ENCODE assay signal across 29 cellular contexts in genomic region chr2:28927469-28927868, GRCh38. TPM values are rescaled to one million over a fixed set of nuclear protein-coding genes. Genes with fewer than 3 reads are reported as not detected.
DNase-seq lines count a peak whose midpoint lies in the region; TF ChIP-seq lines count a peak whose summit lies in the region.
"Had no signal": no experiment of that assay in that cellular context is flagged by ENCODE, and none has a peak within 500 bp of the region (broad histone marks: within the 10 kb centered on the region; RNA-seq: fewer than 3 reads in every experiment).

No MANE protein-coding gene starts in this region.

- no peak overlapping the region for H2BK15ac ChIP-seq in mesenchymal stem cell (ENCODE audit: low read depth, poor library complexity, severe bottlenecking)

- peak overlapping the region; percentile 28 for H3K4me2 ChIP-seq in mammary epithelial cell (ENCODE audit: insufficient read depth, low read depth, low read length)
- H3K4me2 ChIP-seq in mesenchymal stem cell (ENCODE audit: low read length, poor library complexity, severe bottlenecking): no peak overlapping the region

- H2AK5ac ChIP-seq in mesenchymal stem cell (ENCODE audit: low read length, severe bottlenecking): peak overlapping the region; percentile 43

- no peak overlapping the region for H2BK5ac ChIP-seq in mesenchymal stem cell (ENCODE audit: low read depth, low read length, poor library complexity, severe bottlenecking)

- no peaks in the 10 kb centered on the region for H3K9me3 Mint-ChIP-seq in activated CD4-positive, alpha-beta memory T cell treated with anti-CD3 and anti-CD28 coated beads, Interleukin-2, amount 10 ng/mL, durations not matched to agents 7 days and 5 days
- H3K9me3 Mint-ChIP-seq in activated CD4-positive, alpha-beta memory T cell treated with anti-CD3 and anti-CD28 coated beads for 36 hours: no peaks in the 10 kb centered on the region
- H3K9me3 Mint-ChIP-seq in HFFc6: no peaks in the 10 kb centered on the region
- H3K9me3 Mint-ChIP-seq: CD14-positive monocyte; stimulated activated naive CD8-positive, alpha-beta T cell treated with anti-CD3 and anti-CD28 coated beads, Interleukin-15, amount 100 ng/mL, for 72 hours had no signal

- no peak overlapping the region for H3K23ac ChIP-seq in mesenchymal stem cell (ENCODE audit: low read length in 2 of 2)

- no peak overlapping the region for H3K4ac ChIP-seq in mesenchymal stem cell (ENCODE audit: low read depth in 1 of 2, low read length in 2 of 2)

- no peak for DNase-seq in activated CD4-positive, alpha-beta memory T cell treated with anti-CD3 and anti-CD28 coated beads, Interleukin-2, amount 10 ng/mL, durations not matched to agents 7 days and 5 days
- no peak for DNase-seq in activated CD4-positive, alpha-beta memory T cell treated with anti-CD3 and anti-CD28 coated beads for 36 hours
- DNase-seq in HFFc6 (no peak), mammary epithelial cell (no peak), mesenchymal stem cell (no peak), transverse colon (no peak), CD1c-positive myeloid dendritic cell (ENCODE audit: extremely low spot score) (no peak)
- DNase-seq in central memory CD4-positive, alpha-beta T cell: no peak
- DNase-seq: activated effector memory CD4-positive, alpha-beta T cell treated with anti-CD3 and anti-CD28 coated beads, Interleukin-2, amount 50 U/mL, for 16 hours; adrenal gland; brain microvascular endothelial cell; DMS79 treated with DMSO at 0.1 percent for 48 hours; GF-D8; glutamatergic neuron; left ventricle myocardium inferior; NCI-H1092; NCI-H1694; NCI-H446 treated with DMSO at 0.1 percent for 48 hours; NCI-H82; posterior cingulate gyrus; right cardiac atrium; spleen; stimulated activated CD4-positive, alpha-beta T cell treated with anti-CD3 and anti-CD28 coated beads, Interleukin-2, amount 100 ng/mL, for 24 hours; stimulated activated CD8-positive, alpha-beta memory T cell treated with anti-CD3 and anti-CD28 coated beads, Interleukin-4, amount 100 ng/mL, for 48 hours; stimulated activated naive CD8-positive, alpha-beta T cell treated with anti-CD3 and anti-CD28 coated beads, Interleukin-15, amount 100 ng/mL, for 72 hours; T1000; uterus had no signal

- intact Hi-C loops in activated CD4-positive, alpha-beta memory T cell treated with anti-CD3 and anti-CD28 coated beads for 36 hours (cut with micrococcal nuclease): no loop called here
- intact Hi-C loops in mammary epithelial cell (cut with micrococcal nuclease): no loop called here
- intact Hi-C loops in transverse colon (cut with DNase I; ENCODE audit: low total_unique reads): no loop called here

- H3K27ac ChIP-seq in mammary epithelial cell (ENCODE audit: insufficient read depth, low read depth, low read length) (peak overlapping the region; percentile 92), mesenchymal stem cell (ENCODE audit: low read length, poor library complexity, severe bottlenecking) (peak overlapping the region; percentile 68), transverse colon (no peak overlapping the region)
- H3K27ac ChIP-seq: adrenal gland, brain microvascular endothelial cell, left ventricle myocardium inferior, spleen, uterus had no signal

- no peak for TF ChIP-seq EP300 in transverse colon (IDR thresholded peaks at IDR 0.05; ENCODE audit: low read depth)

- CTCF ChIA-PET in activated CD4-positive, alpha-beta memory T cell treated with anti-CD3 and anti-CD28 coated beads, Interleukin-2, amount 10 ng/mL, durations not matched to agents 7 days and 5 days (lab: Charles Lee): interaction anchor here (1.8 kb wide), 1 partner anchor 31 kb away, joined by 5 read pairs; no protein-coding TSS in a partner anchor
- CTCF ChIA-PET in activated CD4-positive, alpha-beta memory T cell treated with anti-CD3 and anti-CD28 coated beads for 36 hours (lab: Charles Lee): no interaction called here
- CTCF ChIA-PET in mammary epithelial cell (lab: Charles Lee; ENCODE audit: low non-redundant PET): no interaction called here

- H4K8ac ChIP-seq in mesenchymal stem cell (ENCODE audit: low read length): no peak overlapping the region

- H3K27me3 ChIP-seq in mammary epithelial cell (ENCODE audit: insufficient read depth, low read length) (no peaks in the 10 kb centered on the region), mesenchymal stem cell (ENCODE audit: control insufficient read depth in 1 of 2, insufficient read depth in 1 of 2, low read length in 2 of 2) (no peaks in the 10 kb centered on the region), transverse colon (no peaks in the 10 kb centered on the region)
- H3K27me3 ChIP-seq: adrenal gland, brain microvascular endothelial cell, spleen, uterus had no signal

- POLR2A ChIA-PET in activated CD4-positive, alpha-beta memory T cell treated with anti-CD3 and anti-CD28 coated beads, Interleukin-2, amount 10 ng/mL, durations not matched to agents 7 days and 5 days (lab: Charles Lee): interaction anchor here (0.7 kb wide), 1 partner anchor 138 kb away, joined by 3 read pairs; no protein-coding TSS in a partner anchor
- POLR2A ChIA-PET in activated CD4-positive, alpha-beta memory T cell treated with anti-CD3 and anti-CD28 coated beads for 36 hours (lab: Charles Lee): no interaction called here

- peaks cover 78% of the 10 kb centered on the region for H3K79me2 ChIP-seq in mammary epithelial cell (ENCODE audit: insufficient read depth, low read length)

- peak overlapping the region; percentile 27 for H3K27ac Mint-ChIP-seq in activated CD4-positive, alpha-beta memory T cell treated with anti-CD3 and anti-CD28 coated beads, Interleukin-2, amount 10 ng/mL, durations not matched to agents 7 days and 5 days
- H3K27ac Mint-ChIP-seq in activated CD4-positive, alpha-beta memory T cell treated with anti-CD3 and anti-CD28 coated beads for 36 hours: no peak overlapping the region
- peak overlapping the region; percentile 67 for H3K27ac Mint-ChIP-seq in HFFc6

- H3K4me3 ChIP-seq in mammary epithelial cell (replicated peaks in 1 of 3; ENCODE audit: insufficient read depth in 1 of 3, low read depth in 2 of 3, low read length in 3 of 3): no peak overlapping the region
- H3K4me3 ChIP-seq in mesenchymal stem cell (ENCODE audit: insufficient read depth in 1 of 2, low read depth in 1 of 2, low read length in 2 of 2): no peak overlapping the region
- no peak overlapping the region for H3K4me3 ChIP-seq in transverse colon
- H3K4me3 ChIP-seq: adrenal gland, left ventricle myocardium inferior, spleen, uterus had no signal

- H3K9me3 ChIP-seq in mammary epithelial cell (replicated peaks; ENCODE audit: insufficient read depth, low read length) (no peaks in the 10 kb centered on the region), mesenchymal stem cell (ENCODE audit: control insufficient read depth, low read length) (no peaks in the 10 kb centered on the region), transverse colon (no peaks in the 10 kb centered on the region)
- H3K9me3 ChIP-seq: adrenal gland, left ventricle myocardium inferior, spleen, uterus had no signal

- H2AFZ ChIP-seq in mammary epithelial cell (ENCODE audit: low read depth, low read length): no peak overlapping the region
- no peak overlapping the region for H2AFZ ChIP-seq in mesenchymal stem cell (ENCODE audit: low read depth, low read length)

- no peak overlapping the region for H2BK120ac ChIP-seq in mesenchymal stem cell (ENCODE audit: low read depth, low read length)

- H3K4me1 ChIP-seq in mammary epithelial cell (ENCODE audit: insufficient read depth, low read length): peaks cover 25% of the 10 kb centered on the region
- H3K4me1 ChIP-seq in mesenchymal stem cell (ENCODE audit: control insufficient read depth, insufficient read depth, low read depth, low read length): peaks cover 10% of the 10 kb centered on the region
- no peaks in the 10 kb centered on the region for H3K4me1 ChIP-seq in transverse colon
- H3K4me1 ChIP-seq: adrenal gland, left ventricle myocardium inferior, spleen, uterus had no signal

- H3K36me3 ChIP-seq in mammary epithelial cell (ENCODE audit: insufficient read depth, low read length) (peaks cover 59% of the 10 kb centered on the region), mesenchymal stem cell (ENCODE audit: control insufficient read depth in 1 of 2, insufficient read depth in 2 of 2, low read depth in 1 of 2, low read length in 2 of 2) (peaks cover 14 to 99% of the 10 kb centered on the region in 2 experiments), transverse colon (peaks cover 0 to 60% (median 22%) of the 10 kb centered on the region in 4 donors)
- H3K36me3 ChIP-seq: uterus had no signal

- no peak overlapping the region for H3K18ac ChIP-seq in mesenchymal stem cell (ENCODE audit: low read depth in 1 of 2, low read length in 2 of 2)

- peaks cover 4% of the 10 kb centered on the region for H3K4me1 Mint-ChIP-seq in activated CD4-positive, alpha-beta memory T cell treated with anti-CD3 and anti-CD28 coated beads, Interleukin-2, amount 10 ng/mL, durations not matched to agents 7 days and 5 days
- no peaks in the 10 kb centered on the region for H3K4me1 Mint-ChIP-seq in activated CD4-positive, alpha-beta memory T cell treated with anti-CD3 and anti-CD28 coated beads for 36 hours (ENCODE audit: low read depth)
- peaks cover 44% of the 10 kb centered on the region for H3K4me1 Mint-ChIP-seq in HFFc6 (ENCODE audit: low read depth)
- H3K4me1 Mint-ChIP-seq: CD14-positive monocyte; stimulated activated naive CD8-positive, alpha-beta T cell treated with anti-CD3 and anti-CD28 coated beads, Interleukin-15, amount 100 ng/mL, for 72 hours had no signal

- no TSS peak for BruUV-seq in mammary epithelial cell (replicated peaks; lab: Mats Ljungman, UMichigan)

- in situ Hi-C loops in mammary epithelial cell (cut with MboI; ENCODE audit: low sequenced_read_pairs in 2 of 2): no loop called here
- in situ Hi-C loops in transverse colon (cut with MboI; ENCODE audit: low pct_ligation_motif_present in 1 of 4, low pct_unique_long_range_greater_than_20kb in 1 of 4, low sequenced_read_pairs in 3 of 4): no loop called here

- H2BK12ac ChIP-seq in mesenchymal stem cell (ENCODE audit: low read length in 2 of 2): no peak overlapping the region

- TF ChIP-seq CTCF in HFFc6 (IDR thresholded peaks at IDR 0.05) (no peak), mammary epithelial cell (conservative IDR thresholded peaks at IDR 0.05 in 1 of 2, IDR thresholded peaks at IDR 0.05 in 1 of 2; ENCODE audit: extremely low read depth in 1 of 2, insufficient read depth in 1 of 2, low read depth in 1 of 2, low read length in 2 of 2) (no peak), transverse colon (IDR thresholded peaks at IDR 0.05) (no peak)

- peaks cover 79% of the 10 kb centered on the region for H3K36me3 Mint-ChIP-seq in activated CD4-positive, alpha-beta memory T cell treated with anti-CD3 and anti-CD28 coated beads, Interleukin-2, amount 10 ng/mL, durations not matched to agents 7 days and 5 days (ENCODE audit: low read depth)
- peaks cover 71% of the 10 kb centered on the region for H3K36me3 Mint-ChIP-seq in activated CD4-positive, alpha-beta memory T cell treated with anti-CD3 and anti-CD28 coated beads for 36 hours
- H3K36me3 Mint-ChIP-seq in HFFc6 (ENCODE audit: low read depth): peaks cover 67% of the 10 kb centered on the region

- no peak for TF ChIP-seq POLR2A in transverse colon (IDR thresholded peaks at IDR 0.05)

- no peaks in the 10 kb centered on the region for H3K27me3 Mint-ChIP-seq in activated CD4-positive, alpha-beta memory T cell treated with anti-CD3 and anti-CD28 coated beads, Interleukin-2, amount 10 ng/mL, durations not matched to agents 7 days and 5 days
- H3K27me3 Mint-ChIP-seq in activated CD4-positive, alpha-beta memory T cell treated with anti-CD3 and anti-CD28 coated beads for 36 hours: no peaks in the 10 kb centered on the region
- H3K27me3 Mint-ChIP-seq in HFFc6 (ENCODE audit: insufficient read depth): no peaks in the 10 kb centered on the region; the same call in none of the 2 replicates
- H3K27me3 Mint-ChIP-seq: stimulated activated naive CD8-positive, alpha-beta T cell treated with anti-CD3 and anti-CD28 coated beads, Interleukin-15, amount 100 ng/mL, for 72 hours had no signal

- no peak overlapping the region for H3K4me3 Mint-ChIP-seq in activated CD4-positive, alpha-beta memory T cell treated with anti-CD3 and anti-CD28 coated beads, Interleukin-2, amount 10 ng/mL, durations not matched to agents 7 days and 5 days
- no peak overlapping the region for H3K4me3 Mint-ChIP-seq in activated CD4-positive, alpha-beta memory T cell treated with anti-CD3 and anti-CD28 coated beads for 36 hours
- H3K4me3 Mint-ChIP-seq in HFFc6: no peak overlapping the region
- H3K4me3 Mint-ChIP-seq: CD14-positive monocyte; stimulated activated naive CD8-positive, alpha-beta T cell treated with anti-CD3 and anti-CD28 coated beads, Interleukin-15, amount 100 ng/mL, for 72 hours had no signal

- WGBS in mammary epithelial cell (ENCODE audit: low coverage, missing lambda C conversion rate): 100% methylated on average over 2 of the region's 2 CpGs
- WGBS in mesenchymal stem cell: 97% methylated on average over 2 of the region's 2 CpGs
- 63 to 89% methylated on average over 1 to 2 of the region's 2 CpGs for WGBS in transverse colon (ENCODE audit: low coverage in 1 of 2), 2 donors

- H3K79me1 ChIP-seq in mesenchymal stem cell (replicated peaks; ENCODE audit: low read length, poor library complexity, severe bottlenecking): peaks cover 17% of the 10 kb centered on the region

- H4K91ac ChIP-seq in mesenchymal stem cell (ENCODE audit: low read length): no peak overlapping the region

- H3K14ac ChIP-seq in mesenchymal stem cell (ENCODE audit: low read length in 2 of 2): no peak overlapping the region

- peak overlapping the region; percentile 33 for H3K9ac ChIP-seq in mammary epithelial cell (ENCODE audit: insufficient read depth, low read length)
- H3K9ac ChIP-seq in mesenchymal stem cell (ENCODE audit: low read length): no peak overlapping the region

- dilution Hi-C loops in mammary epithelial cell (cut with HindIII; ENCODE audit: low sequenced_read_pairs): no loop called here

- no peaks in the 10 kb centered on the region for H4K20me1 ChIP-seq in mammary epithelial cell (ENCODE audit: insufficient read depth, low read length)

RNA-seq across cellular contexts. Expression of gene WDR43, which starts 33.0 kb away (rescaled TPM):
- total RNA-seq in activated CD4-positive, alpha-beta memory T cell treated with anti-CD3 and anti-CD28 coated beads, Interleukin-2, amount 10 ng/mL, durations not matched to agents 7 days and 5 days: 10 to 100 TPM; 45.5 to 47.2 TPM
- total RNA-seq in activated CD4-positive, alpha-beta memory T cell treated with anti-CD3 and anti-CD28 coated beads for 36 hours: 10 to 100 TPM; 72.7 to 84.8 TPM
- total RNA-seq in HFFc6 (2021; fragmentation: NEBNext Ultra II Directional; extraction: Animal tissue kit (Norgen Biotek cat#: 25700)): 10 to 100 TPM; 67.8 to 81.1 (median 71.4) TPM
- total RNA-seq in mammary epithelial cell (100 to 1,000 TPM; 106 to 122 TPM), transverse colon (100 to 1,000 TPM in 1 of 4 donors, 10 to 100 TPM in 3; 15.8 to 399 (median 46.0) TPM)
- polyA plus RNA-seq in mammary epithelial cell: 86.2 TPM
- 88.2 TPM for polyA minus RNA-seq in mammary epithelial cell
- 25.2 TPM for polyA plus RNA-seq in mesenchymal stem cell (2013, experiment 1 of 2)
- 25.0 TPM for polyA plus RNA-seq in mesenchymal stem cell (2013, experiment 2 of 2)

RNA-seq across cellular contexts. Expression of gene TOGARAM2, which starts 53.6 kb away (rescaled TPM):
- total RNA-seq in activated CD4-positive, alpha-beta memory T cell treated with anti-CD3 and anti-CD28 coated beads, Interleukin-2, amount 10 ng/mL, durations not matched to agents 7 days and 5 days: 10 to 100 TPM in 1 of 2 experiments, 1 to 10 TPM in 1; 8.9 to 10.3 TPM
- 1 to 10 TPM; 9.6 TPM for total RNA-seq in activated CD4-positive, alpha-beta memory T cell treated with anti-CD3 and anti-CD28 coated beads for 36 hours
- not detected for total RNA-seq in HFFc6 (2021; fragmentation: NEBNext Ultra II Directional; extraction: Animal tissue kit (Norgen Biotek cat#: 25700))
- not detected for total RNA-seq in mammary epithelial cell
- 0.09 TPM for polyA plus RNA-seq in mammary epithelial cell
- not detected for polyA minus RNA-seq in mammary epithelial cell
- polyA plus RNA-seq in mesenchymal stem cell (2013, experiment 1 of 2): 0.06 TPM
- polyA plus RNA-seq in mesenchymal stem cell (2013, experiment 2 of 2): 0.08 TPM
- 1 to 10 TPM in 2 of 4 donors, under 1 TPM in 1, not detected in 1; 0.79 to 7.1 (median 3.1) TPM for total RNA-seq in transverse colon
- total RNA-seq: epithelial cell of proximal tubule had no signal

RNA-seq across cellular contexts. Expression of gene TRMT61B, which starts 57.4 kb away (rescaled TPM):
- 10 to 100 TPM; 13.1 to 14.1 TPM for total RNA-seq in activated CD4-positive, alpha-beta memory T cell treated with anti-CD3 and anti-CD28 coated beads, Interleukin-2, amount 10 ng/mL, durations not matched to agents 7 days and 5 days
- total RNA-seq in activated CD4-positive, alpha-beta memory T cell treated with anti-CD3 and anti-CD28 coated beads for 36 hours: 10 to 100 TPM; 16.7 to 18.1 TPM
- total RNA-seq in HFFc6 (2021; fragmentation: NEBNext Ultra II Directional; extraction: Animal tissue kit (Norgen Biotek cat#: 25700)): 10 to 100 TPM; 11.3 to 13.9 (median 12.3) TPM
- total RNA-seq in mammary epithelial cell (10 to 100 TPM; 13.7 to 14.7 TPM), transverse colon (1 to 10 TPM in 3 of 4 donors, not detected in 1; 1.4 to 7.0 (median 6.0) TPM)
- 11.9 TPM for polyA plus RNA-seq in mammary epithelial cell
- 3.7 TPM for polyA minus RNA-seq in mammary epithelial cell
- polyA plus RNA-seq in mesenchymal stem cell (2013, experiment 1 of 2): 9.3 TPM
- polyA plus RNA-seq in mesenchymal stem cell (2013, experiment 2 of 2): 11.9 TPM

Comparison
In these comparisons a context has a peak if more than half of its experiments do, and no peak if none do; other contexts are left out.
1. H3K27ac ChIP-seq: peak in mammary epithelial cell (single experiment) and mesenchymal stem cell (single experiment); none in transverse colon (0 of 4).